25 cellular contexts compared by ENCODE assay signal in the genomic region with DNA sequence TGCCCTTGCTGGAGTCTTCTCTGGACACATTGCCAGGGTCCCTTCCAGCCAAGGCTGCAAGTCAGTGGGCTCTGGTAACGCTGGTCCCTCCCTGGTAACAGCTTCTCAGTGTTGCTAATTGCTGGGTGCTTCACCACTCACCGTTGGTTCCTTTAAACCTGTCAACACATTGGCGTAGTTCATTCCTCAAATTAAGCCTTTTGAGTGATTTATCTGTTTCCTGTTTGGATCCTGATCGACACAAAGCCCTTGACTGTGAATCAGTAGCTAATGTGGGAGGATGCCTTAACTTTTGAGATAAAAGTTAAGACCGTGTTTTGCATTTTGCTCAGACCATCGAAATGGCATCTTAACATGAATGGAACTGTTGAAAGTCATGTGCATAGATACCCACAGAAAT.
"Had no signal": no experiment of that assay in that cellular context is flagged by ENCODE, and none has a peak within 500 bp of the region (broad histone marks: within the 10 kb centered on the region; RNA-seq: fewer than 3 reads in every experiment).

No MANE protein-coding gene starts in this region.

- FAIRE-seq: bronchial epithelial cell, RCC 7860 had no signal

- DNase-seq: activated CD4-positive, alpha-beta T cell treated with anti-CD3 and anti-CD28 coated beads for 4 hours; activated CD4-positive, alpha-beta T cell treated with anti-CD3 and anti-CD28 coated beads, Interleukin-2, amount 50 U/mL, for 4 hours; activated CD8-positive, alpha-beta memory T cell treated with anti-CD3 and anti-CD28 coated beads, Interleukin-2, amount 50 U/mL, for 48 hours; activated CD8-positive, alpha-beta T cell treated with anti-CD3 and anti-CD28 coated beads, Interleukin-2, amount 10 ng/mL, durations not matched to agents 7 days and 5 days; activated naive CD4-positive, alpha-beta T cell treated with anti-CD3 and anti-CD28 coated beads, Interleukin-2, amount 50 U/mL, for 16 hours; activated naive CD8-positive, alpha-beta T cell treated with anti-CD3 and anti-CD28 coated beads, Interleukin-2, amount 50 U/mL, for 24 hours; activated T-cell treated with anti-CD3 and anti-CD28 coated beads, Interleukin-2, amount 50 U/mL, for 1 hour; amniotic stem cell; body of pancreas; central memory CD4-positive, alpha-beta T cell; Karpas-422; MM.1S; NCI-H1105 treated with DMSO at 0.1 percent for 48 hours; NCI-H1436 treated with DMSO at 0.1 percent for 48 hours; NCI-H187 treated with DMSO at 0.1 percent for 48 hours; NCI-H2107; NCI-H2171 treated with DMSO at 0.1 percent for 48 hours; NCI-H226; NCI-H526; NK-92 treated with Interleukin-12 subunit alpha and Interleukin-12 subunit beta, amount 100 ng/mL, for 24 hours; PC-3; SHP77 treated with DMSO at 0.1 percent for 48 hours; WERI-Rb-1 had no signal
